17 cellular contexts compared by ENCODE assay signal in genomic region chr7:141646826-141647480, GRCh38. TPM values are rescaled to one million over a fixed set of nuclear protein-coding genes. Genes with fewer than 3 reads are reported as not detected.
DNase-seq lines count a peak whose midpoint lies in the region; ATAC-seq and TF ChIP-seq lines count a peak whose summit lies in the region.
"Had no signal": no experiment of that assay in that cellular context is flagged by ENCODE, and none has a peak within 500 bp of the region (broad histone marks: within the 10 kb centered on the region; RNA-seq: fewer than 3 reads in every experiment).

No MANE protein-coding gene starts in this region.

- H3K4me1 Mint-ChIP-seq in effector memory CD8-positive, alpha-beta T cell (ENCODE audit: low read depth in 2 of 2): no peaks in the 10 kb centered on the region
- H3K4me1 Mint-ChIP-seq in nephron progenitor cell: peaks cover 24% of the 10 kb centered on the region

- DNase-seq in Daoy (ENCODE audit: low read depth): peak; percentile 57
- peak; percentile 37 for DNase-seq in RPMI7951 (ENCODE audit: low read depth)
- no peak for DNase-seq in effector memory CD8-positive, alpha-beta T cell
- DNase-seq in nephron progenitor cell: no peak
- DNase-seq in GM19238 (ENCODE audit: insufficient read length, low spot score): no peak
- DNase-seq in DMS53 treated with DMSO at 0.1 percent for 48 hours (lab: John Stamatoyannopoulos, UW; ENCODE audit: unreplicated experiment): no peak
- DNase-seq in RWPE1 (ENCODE audit: low spot score): no peak
- DNase-seq: activated CD4-positive, alpha-beta T cell treated with anti-CD3 and anti-CD28 coated beads for 4 hours; activated T-cell treated with anti-CD3 and anti-CD28 coated beads, Interleukin-2, amount 50 U/mL, for 1 hour; foreskin melanocyte; NCI-H1930; NCI-H524 treated with DMSO at 0.1 percent for 48 hours; T-helper 9 cell had no signal

- H3K27ac ChIP-seq in RWPE1: no peak overlapping the region
- H3K27ac ChIP-seq: right atrium auricular region, SJSA1, suprapubic skin had no signal

- POLR2A ChIA-PET in RWPE1 (lab: Yijun Ruan, JAX; ENCODE audit: low non-redundant PET): no interaction called here

- no peak overlapping the region for H3K4me3 Mint-ChIP-seq in effector memory CD8-positive, alpha-beta T cell
- H3K4me3 Mint-ChIP-seq in nephron progenitor cell: no peak overlapping the region

- peaks cover 20% of the 10 kb centered on the region for H3K36me3 Mint-ChIP-seq in effector memory CD8-positive, alpha-beta T cell (ENCODE audit: insufficient read depth)
- H3K36me3 Mint-ChIP-seq in nephron progenitor cell (ENCODE audit: low read depth): peaks cover 15% of the 10 kb centered on the region

- no peaks in the 10 kb centered on the region for H3K27me3 Mint-ChIP-seq in effector memory CD8-positive, alpha-beta T cell
- peaks cover 8% of the 10 kb centered on the region for H3K27me3 Mint-ChIP-seq in nephron progenitor cell (ENCODE audit: low read depth, poor library complexity)

- ATAC-seq in effector memory CD8-positive, alpha-beta T cell (replicated peaks): no peak
- ATAC-seq in HG03354 (IDR thresholded peaks at IDR 0.05; ENCODE audit: poor library complexity, severe bottlenecking, unreplicated experiment): no peak

- CTCF ChIA-PET in RWPE1 (lab: Yijun Ruan, JAX): no interaction called here

- peak overlapping the region; percentile 8 to 82 for H3K27ac Mint-ChIP-seq in effector memory CD8-positive, alpha-beta T cell
- peak overlapping the region; percentile 49 for H3K27ac Mint-ChIP-seq in nephron progenitor cell

- no peak for TF ChIP-seq CTCF in nephron progenitor cell (IDR thresholded peaks at IDR 0.05)
- no peak for TF ChIP-seq CTCF in RWPE1 (conservative IDR thresholded peaks at IDR 0.05; ENCODE audit: low read depth)

- no peaks in the 10 kb centered on the region for H3K9me3 Mint-ChIP-seq in effector memory CD8-positive, alpha-beta T cell
- H3K9me3 Mint-ChIP-seq in nephron progenitor cell: no peaks in the 10 kb centered on the region

RNA-seq across cellular contexts. Expression of gene DENND11, which starts 55.0 kb away (rescaled TPM):
- total RNA-seq in Daoy (2014; rRNA removed; shearing (Covaris generic)): 17.1 and 17.9 TPM in 2 replicates
- 3.6 and 4.0 TPM in 2 replicates for total RNA-seq in RPMI7951 (2014; rRNA removed; shearing (Covaris generic))

Comparison
In these comparisons a context has a peak if more than half of its experiments do, and no peak if none do; other contexts are left out.
1. DNase-seq: peak in Daoy (single experiment) and RPMI7951 (single experiment); none in effector memory CD8-positive, alpha-beta T cell (0 of 3), nephron progenitor cell (single experiment), GM19238 (single experiment), DMS53 treated with DMSO at 0.1 percent for 48 hours (single experiment) and RWPE1 (single experiment).